Comparison of ENCODE assay signal across 17 cellular contexts in the genomic region with DNA sequence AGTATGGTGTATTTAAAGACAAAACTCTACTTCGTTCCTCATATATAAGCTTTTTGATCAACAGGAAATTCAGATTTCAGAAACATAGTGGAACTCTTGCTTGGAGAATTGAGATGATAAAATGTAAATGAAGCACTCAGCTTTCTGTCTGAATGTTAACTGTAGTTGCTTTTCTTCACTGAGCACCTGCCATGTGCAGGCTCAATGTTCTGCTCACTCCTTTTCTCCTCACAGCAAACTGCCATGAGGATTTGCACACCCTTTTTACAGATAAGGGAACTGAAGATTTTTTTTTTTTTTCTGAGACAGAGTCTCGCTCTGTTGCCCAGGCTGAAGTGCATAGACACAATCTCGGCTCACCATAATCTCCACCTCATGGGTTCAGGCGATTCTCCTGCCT. TPM values are rescaled to one million over a fixed set of nuclear protein-coding genes. Genes with fewer than 3 reads are reported as not detected.
DNase-seq lines count a peak whose midpoint lies in the region; ATAC-seq, FAIRE-seq and TF ChIP-seq lines count a peak whose summit lies in the region.
"Had no signal": no experiment of that assay in that cellular context is flagged by ENCODE, and none has a peak within 500 bp of the region (broad histone marks: within the 10 kb centered on the region; RNA-seq: fewer than 3 reads in every experiment).

No MANE protein-coding gene starts in this region.

- peaks cover 7% of the 10 kb centered on the region; the same call in 1 of the 2 replicates for H3K36me3 ChIP-seq in DOHH2 (ENCODE audit: control insufficient read depth, low read length)
- no peaks in the 10 kb centered on the region for H3K36me3 ChIP-seq in OCI-LY3 (replicated peaks; ENCODE audit: low read depth, low read length)
- no peaks in the 10 kb centered on the region for H3K36me3 ChIP-seq in esophagus muscularis mucosa
- no peaks in the 10 kb centered on the region for H3K36me3 ChIP-seq in mesendoderm (ENCODE audit: control insufficient read depth, insufficient read depth, low read length)
- H3K36me3 ChIP-seq in WERI-Rb-1, result no peaks in the 10 kb centered on the region
- H3K36me3 ChIP-seq in stomach, result no peaks in the 10 kb centered on the region
- H3K36me3 ChIP-seq: BLaER1 had no signal

- ATAC-seq in GM19455 (IDR thresholded peaks at IDR 0.05; ENCODE audit: unreplicated experiment), result no peak

- H3K79me1 ChIP-seq in mesendoderm (ENCODE audit: low read length), result no peaks in the 10 kb centered on the region

- H3K9ac ChIP-seq in OCI-LY3 (ENCODE audit: low read length), result no peak overlapping the region
- H3K9ac ChIP-seq in mesendoderm (ENCODE audit: low read length), result no peak overlapping the region
- H3K9ac ChIP-seq: BLaER1 had no signal

- H3K79me2 ChIP-seq in DOHH2 (ENCODE audit: control insufficient read depth, low read length) (peaks cover 10% of the 10 kb centered on the region; the same call in 1 of the 2 replicates), OCI-LY3 (ENCODE audit: low read length) (no peaks in the 10 kb centered on the region), mesendoderm (ENCODE audit: control insufficient read depth, insufficient read depth, low read length) (no peaks in the 10 kb centered on the region)

- H2BK5ac ChIP-seq in mesendoderm (ENCODE audit: low read length), result no peak overlapping the region

- peak overlapping the region; percentile 23; the same call in 1 of the 2 replicates for H2AFZ ChIP-seq in OCI-LY3 (ENCODE audit: low read depth, low read length)

- H3K27me3 ChIP-seq in DOHH2 (ENCODE audit: control insufficient read depth, low read length), result no peaks in the 10 kb centered on the region
- no peaks in the 10 kb centered on the region for H3K27me3 ChIP-seq in OCI-LY3 (ENCODE audit: low read depth, low read length)
- no peaks in the 10 kb centered on the region for H3K27me3 ChIP-seq in esophagus muscularis mucosa
- no peaks in the 10 kb centered on the region for H3K27me3 ChIP-seq in mesendoderm (ENCODE audit: insufficient read depth, low read length, poor library complexity)
- H3K27me3 ChIP-seq in WERI-Rb-1 (ENCODE audit: insufficient read depth, low read depth, severe bottlenecking), result no peaks in the 10 kb centered on the region
- no peaks in the 10 kb centered on the region for H3K27me3 ChIP-seq in stomach
- H3K27me3 ChIP-seq: BLaER1 had no signal

- no peak overlapping the region for H2BK120ac ChIP-seq in mesendoderm (ENCODE audit: low read depth, low read length)

- peak overlapping the region; percentile 69 for H3K4me2 ChIP-seq in DOHH2 (ENCODE audit: low read length)
- peak overlapping the region; percentile 30; the same call in 1 of the 2 replicates for H3K4me2 ChIP-seq in OCI-LY3 (ENCODE audit: low read length)
- no peak overlapping the region for H3K4me2 ChIP-seq in mesendoderm (ENCODE audit: low read length)
- H3K4me2 ChIP-seq: BLaER1 had no signal

- H4K5ac ChIP-seq in mesendoderm (ENCODE audit: low read length), result no peak overlapping the region

- DNase-seq in GM12892 (ENCODE audit: insufficient read length), result no peak
- peak; percentile 66 for DNase-seq in esophagus muscularis mucosa (ENCODE audit: extremely low spot score)
- no peak for DNase-seq in mesendoderm
- DNase-seq in WERI-Rb-1, result no peak
- DNase-seq in stomach, result no peak
- DNase-seq: 8988T; Calu3; CD4-positive, alpha-beta memory T cell; DMS79 treated with DMSO at 0.1 percent for 48 hours; EL; H9 had no signal

- no peak overlapping the region for H3K23ac ChIP-seq in mesendoderm (ENCODE audit: low read length)

- H3F3A ChIP-seq in DOHH2 (ENCODE audit: control insufficient read depth, insufficient read depth), result peaks cover 49% of the 10 kb centered on the region

- TF ChIP-seq EP300 in esophagus muscularis mucosa (IDR thresholded peaks at IDR 0.05) (no peak), stomach (IDR thresholded peaks at IDR 0.05) (no peak)

- H3K9me2 ChIP-seq in DOHH2 (replicated peaks; ENCODE audit: control insufficient read depth, low read length), result no peaks in the 10 kb centered on the region

- H3K4ac ChIP-seq in mesendoderm (ENCODE audit: low read depth, low read length), result no peak overlapping the region

- no peak overlapping the region for H2BK15ac ChIP-seq in mesendoderm (replicated peaks; ENCODE audit: low read depth)

- H3K4me1 ChIP-seq in DOHH2 (ENCODE audit: control insufficient read depth, low read length) (peaks cover 95% of the 10 kb centered on the region), OCI-LY3 (ENCODE audit: low read length) (peaks cover 11% of the 10 kb centered on the region), esophagus muscularis mucosa (peaks cover 0 to 8% (median 3%) of the 10 kb centered on the region in 4 donors), mesendoderm (ENCODE audit: control insufficient read depth, low read depth, low read length) (no peaks in the 10 kb centered on the region), stomach (no peaks in the 10 kb centered on the region)

- TF ChIP-seq CTCF in DOHH2 (IDR thresholded peaks at IDR 0.05; ENCODE audit: low read depth, low read length, poor library complexity, severe bottlenecking) (no peak), OCI-LY3 (IDR thresholded peaks at IDR 0.05; ENCODE audit: low read depth, low read length) (no peak), esophagus muscularis mucosa (IDR thresholded peaks at IDR 0.05) (no peak), WERI-Rb-1 (IDR thresholded peaks at IDR 0.05; ENCODE audit: low read depth, low read length) (no peak), stomach (IDR thresholded peaks at IDR 0.05) (no peak)

- intact Hi-C loops in esophagus muscularis mucosa (cut with DNase I) (no loop called here), stomach (cut with DNase I; ENCODE audit: low total_unique reads) (no loop called here)

- H2AK5ac ChIP-seq in mesendoderm (ENCODE audit: low read length), result no peak overlapping the region

- H3K56ac ChIP-seq in mesendoderm (ENCODE audit: low read length), result no peak overlapping the region

- no peaks in the 10 kb centered on the region for H4K20me1 ChIP-seq in DOHH2 (ENCODE audit: control insufficient read depth, insufficient read depth, low read depth, low read length)
- H4K20me1 ChIP-seq in OCI-LY3 (ENCODE audit: insufficient read depth, low read length), result no peaks in the 10 kb centered on the region
- H4K20me1 ChIP-seq: BLaER1 had no signal

- H4K8ac ChIP-seq in mesendoderm (ENCODE audit: low read depth, low read length), result no peak overlapping the region

- TF ChIP-seq POLR2A in GM12892 (IDR thresholded peaks at IDR 0.05; ENCODE audit: low read depth, low read length) (no peak), esophagus muscularis mucosa (IDR thresholded peaks at IDR 0.05; ENCODE audit: low read depth) (no peak), stomach (IDR thresholded peaks at IDR 0.05) (no peak)

- FAIRE-seq in GM12892 (lab: Jason Lieb, UNC), result peak; percentile 57
- FAIRE-seq: H1 had no signal

- H3K4me3 ChIP-seq in DOHH2 (ENCODE audit: low read length) (peak overlapping the region; percentile 52), OCI-LY3 (ENCODE audit: low read length) (no peak overlapping the region), esophagus muscularis mucosa (no peak overlapping the region), mesendoderm (ENCODE audit: low read length) (no peak overlapping the region), WERI-Rb-1 (ENCODE audit: low read depth, low read length) (no peak overlapping the region), stomach (no peak overlapping the region)
- H3K4me3 ChIP-seq: BLaER1 had no signal

- H3K9me3 ChIP-seq in DOHH2 (ENCODE audit: control insufficient read depth, insufficient read depth, low read length), result peaks cover 4% of the 10 kb centered on the region; the same call in 1 of the 2 replicates
- H3K9me3 ChIP-seq in OCI-LY3 (ENCODE audit: insufficient read depth, low read length), result no peaks in the 10 kb centered on the region
- H3K9me3 ChIP-seq in esophagus muscularis mucosa, result no peaks in the 10 kb centered on the region
- H3K9me3 ChIP-seq in WERI-Rb-1 (ENCODE audit: severe bottlenecking), result no peaks in the 10 kb centered on the region
- H3K9me3 ChIP-seq in stomach, result no peaks in the 10 kb centered on the region
- H3K9me3 ChIP-seq: BLaER1 had no signal

- H3K27ac ChIP-seq in DOHH2 (ENCODE audit: low read depth, low read length) (peak overlapping the region; percentile 96), OCI-LY3 (ENCODE audit: low read length) (no peak overlapping the region), esophagus muscularis mucosa (replicated peaks in 1 of 4) (no peak overlapping the region), mesendoderm (ENCODE audit: low read depth, low read length) (no peak overlapping the region), WERI-Rb-1 (no peak overlapping the region), stomach (no peak overlapping the region)
- H3K27ac ChIP-seq: BLaER1, HL-60 had no signal

- WGBS in esophagus muscularis mucosa, result 88% methylated on average over 4 of the region's 4 CpGs
- no CpG with 5 or more reads among the region's 4 CpGs for WGBS in mesendoderm (ENCODE audit: extremely low coverage, insufficient coverage, low lambda C conversion rate)
- 74 to 93% (median 90%) methylated on average over 4 of the region's 4 CpGs for WGBS in stomach, 5 donors

- H3K18ac ChIP-seq in mesendoderm (ENCODE audit: low read length), result no peak overlapping the region

RNA-seq across cellular contexts. Expression of a gene that starts 28.0 kb away (rescaled TPM):
- polyA plus RNA-seq in GM12892 (2012; ENCODE audit: missing spikeins), result 7.0 TPM
- total RNA-seq in esophagus muscularis mucosa (10 to 100 TPM; 65.6 to 87.4 (median 78.5) TPM), stomach (10 to 100 TPM; 12.9 to 43.7 (median 26.6) TPM)
- polyA plus RNA-seq in mesendoderm (2013, experiment 1 of 2), result 12.8 TPM
- polyA plus RNA-seq in mesendoderm (2013, experiment 2 of 2), result 13.3 TPM
- 1 to 10 TPM; 4.2 to 9.9 (median 7.8) TPM for polyA plus RNA-seq in stomach
